ENCODE assay signal across 13 cellular contexts in genomic region chr3:36920884-36921567, GRCh38.
"Had no signal": no experiment of that assay in that cellular context is flagged by ENCODE, and none has a peak within 500 bp of the region (broad histone marks: within the 10 kb centered on the region; RNA-seq: fewer than 3 reads in every experiment).

No MANE protein-coding gene starts in this region.

- ATAC-seq: esophagus mucosa; heart left ventricle; naive thymus-derived CD4-positive, alpha-beta T cell had no signal

- H3K27ac ChIP-seq: coronary artery, heart left ventricle had no signal

- H3K36me3 ChIP-seq: heart left ventricle had no signal

- DNase-seq: effector CD4-positive, alpha-beta T cell; heart left ventricle; hypothalamus; mammary epithelial cell; naive thymus-derived CD4-positive, alpha-beta T cell; nephron progenitor cell; small intestine; stimulated activated CD4-positive, alpha-beta T cell treated with anti-CD3 and anti-CD28 coated beads, Interleukin-12 subunit alpha, Interleukin-12 subunit beta, amount 100 ng/mL, for 4 hours; stimulated activated naive CD4-positive, alpha-beta T cell treated with Interleukin-2 at 50 U/mL for 16 hours; trophoblast cell had no signal

- FAIRE-seq: frontal cortex, small intestine had no signal

- H3K27me3 ChIP-seq: heart left ventricle had no signal

- H3K4me3 ChIP-seq: coronary artery, heart left ventricle had no signal

- H3K4me3 Mint-ChIP-seq: naive thymus-derived CD4-positive, alpha-beta T cell; nephron progenitor cell had no signal
